Comparison of ENCODE assay signal across 1 cellular context in genomic region chr6:44138717-44139350, GRCh38.
TF ChIP-seq lines count a peak whose summit lies in the region.

No MANE protein-coding gene starts in this region.

TF ChIP-seq in HEK293, 187 proteins besides CTCF, POLR2A, EP300 and RAD21 (continued from another document):
- TF ChIP-seq ZNF488 (tag by site-specific recombination; IDR thresholded peaks at IDR 0.05) (no peak), KLF1 (tag by site-specific recombination; IDR thresholded peaks at IDR 0.05) (peak; percentile 37; the same call in 1 of the 2 replicates), ZNF768 (tag by site-specific recombination; IDR thresholded peaks at IDR 0.05) (no peak), ZNF223 (tag by site-specific recombination; IDR thresholded peaks at IDR 0.05) (no peak), EGR2 (tag by site-specific recombination; IDR thresholded peaks at IDR 0.05; ENCODE audit: low read depth) (0 out of 2 replicates have a peak, but pooled peaks have one; percentile 5)
